In genomic region chr1:82405333-82405732, GRCh38 we compare ENCODE assay signal across 35 cellular contexts.
"Had no signal": no experiment of that assay in that cellular context is flagged by ENCODE, and none has a peak within 500 bp of the region (broad histone marks: within the 10 kb centered on the region; RNA-seq: fewer than 3 reads in every experiment).

No MANE protein-coding gene starts in this region.

- H3K4me1 ChIP-seq: ascending aorta had no signal

- H3K36me3 ChIP-seq: ascending aorta, cardiac muscle cell had no signal

- H3K9me3 Mint-ChIP-seq: activated B cell treated with CpG ODN at 0.5 μM for 24 hours; activated CD4-positive, alpha-beta memory T cell treated with anti-CD3 and anti-CD28 coated beads, Interleukin-2, amount 10 ng/mL, durations not matched to agents 7 days and 5 days; activated CD4-positive, alpha-beta T cell treated with anti-CD3 and anti-CD28 coated beads, Interleukin-2, amount 10 ng/mL, durations not matched to agents 7 days and 5 days; activated naive CD4-positive, alpha-beta T cell treated with anti-CD3 and anti-CD28 coated beads, Interleukin-2, amount 10 ng/mL, durations not matched to agents 7 days and 5 days; activated naive CD4-positive, alpha-beta T cell treated with anti-CD3 and anti-CD28 coated beads, Interleukin-2, amount 50 U/mL, for 24 hours; activated naive CD8-positive, alpha-beta T cell treated with anti-CD3 and anti-CD28 coated beads, Interleukin-2, amount 10 ng/mL, durations not matched to agents 7 days and 5 days; activated naive CD8-positive, alpha-beta T cell treated with anti-CD3 and anti-CD28 coated beads, Interleukin-2, amount 50 U/mL, for 24 hours; activated T-cell treated with anti-CD3 and anti-CD28 coated beads, Interleukin-2, amount 50 U/mL, for 24 hours; activated T-helper 2 cell treated with anti-CD3 and anti-CD28 coated beads, Interferon-gamma antibody, Interleukin-2, Interleukin-4, amounts not matched to agents 10 μg/mL and 5 μg/mL and 100 μg/mL, durations not matched to agents 14 hours and 24 hours and 36 hours; brain; T-helper 1 cell treated with Interleukin-12 subunit alpha and Interleukin-12 subunit beta and Interleukin-4 antibody, amounts not matched to agents 30 μg/mL and 1 μg/mL, for 36 hours; T-helper 2 cell treated with Interferon-gamma antibody and Interleukin-4, amounts not matched to agents 5 μg/mL and 100 μg/mL, for 36 hours had no signal

- H3K9me3 ChIP-seq: ascending aorta had no signal

- H3K27ac ChIP-seq: ascending aorta, cardiac muscle cell, VCaP had no signal

- H3K4me3 Mint-ChIP-seq: activated B cell treated with CpG ODN at 0.5 μM for 24 hours; activated CD4-positive, alpha-beta memory T cell treated with anti-CD3 and anti-CD28 coated beads, Interleukin-2, amount 10 ng/mL, durations not matched to agents 7 days and 5 days; activated CD4-positive, alpha-beta T cell treated with anti-CD3 and anti-CD28 coated beads, Interleukin-2, amount 10 ng/mL, durations not matched to agents 7 days and 5 days; activated CD8-positive, alpha-beta memory T cell treated with anti-CD3 and anti-CD28 coated beads, Interleukin-2, amount 10 ng/mL, durations not matched to agents 7 days and 5 days; activated CD8-positive, alpha-beta T cell treated with anti-CD3 and anti-CD28 coated beads, Interleukin-2, amount 10 ng/mL, durations not matched to agents 7 days and 5 days; activated naive CD4-positive, alpha-beta T cell treated with anti-CD3 and anti-CD28 coated beads, Interleukin-2, amount 10 ng/mL, durations not matched to agents 7 days and 5 days; activated naive CD4-positive, alpha-beta T cell treated with anti-CD3 and anti-CD28 coated beads, Interleukin-2, amount 50 U/mL, for 24 hours; activated naive CD8-positive, alpha-beta T cell; activated naive CD8-positive, alpha-beta T cell treated with anti-CD3 and anti-CD28 coated beads, Interleukin-2, amount 10 ng/mL, durations not matched to agents 7 days and 5 days; activated naive CD8-positive, alpha-beta T cell treated with anti-CD3 and anti-CD28 coated beads, Interleukin-2, amount 50 U/mL, for 24 hours; activated T-cell treated with anti-CD3 and anti-CD28 coated beads, Interleukin-2, amount 50 U/mL, for 24 hours; brain; central memory CD8-positive, alpha-beta T cell; T-helper 1 cell treated with Interleukin-12 subunit alpha and Interleukin-12 subunit beta and Interleukin-4 antibody, amounts not matched to agents 30 μg/mL and 1 μg/mL, for 36 hours; T-helper 2 cell treated with Interferon-gamma antibody and Interleukin-4, amounts not matched to agents 5 μg/mL and 100 μg/mL, for 36 hours had no signal

- DNase-seq: activated B cell treated with CpG ODN at 0.5 μM for 24 hours; activated CD4-positive, alpha-beta memory T cell treated with anti-CD3 and anti-CD28 coated beads, Interleukin-2, amount 10 ng/mL, durations not matched to agents 7 days and 5 days; activated CD4-positive, alpha-beta T cell treated with anti-CD3 and anti-CD28 coated beads for 4 hours; activated CD4-positive, alpha-beta T cell treated with anti-CD3 and anti-CD28 coated beads, Interleukin-2, amount 10 ng/mL, durations not matched to agents 7 days and 5 days; activated CD4-positive, alpha-beta T cell treated with anti-CD3 and anti-CD28 coated beads, Interleukin-2, amount 50 U/mL, for 48 hours; activated CD4-positive, CD25-positive, alpha-beta regulatory T cell treated with anti-CD3 and anti-CD28 coated beads, Interleukin-2, amount 50 U/mL, for 72 hours; activated CD8-positive, alpha-beta memory T cell treated with anti-CD3 and anti-CD28 coated beads for 24 hours; activated CD8-positive, alpha-beta memory T cell treated with anti-CD3 and anti-CD28 coated beads, Interleukin-2, amount 10 ng/mL, durations not matched to agents 7 days and 5 days; activated CD8-positive, alpha-beta memory T cell treated with anti-CD3 and anti-CD28 coated beads, Interleukin-2, amount 50 U/mL, for 48 hours; activated CD8-positive, alpha-beta T cell treated with anti-CD3 and anti-CD28 coated beads, Interleukin-2, amount 10 ng/mL, durations not matched to agents 7 days and 5 days; activated effector memory CD4-positive, alpha-beta T cell treated with Interleukin-2 at 50 U/mL for 16 hours; activated gamma-delta T cell; activated naive CD4-positive, alpha-beta T cell treated with anti-CD3 and anti-CD28 coated beads, Interleukin-2, amount 10 ng/mL, durations not matched to agents 7 days and 5 days; activated naive CD4-positive, alpha-beta T cell treated with Interleukin-2 at 50 U/mL for 16 hours; activated naive CD8-positive, alpha-beta T cell treated with anti-CD3 and anti-CD28 coated beads, Interleukin-2, amount 10 ng/mL, durations not matched to agents 7 days and 5 days; activated naive CD8-positive, alpha-beta T cell treated with anti-CD3 and anti-CD28 coated beads, Interleukin-2, amount 50 U/mL, for 24 hours; activated T-cell treated with anti-CD3 and anti-CD28 coated beads, Interleukin-2, amount 50 U/mL, for 24 hours; activated T-cell treated with anti-CD3 and anti-CD28 coated beads, Interleukin-2, amount 50 U/mL, for 48 hours; amygdala; anterior cingulate cortex; caudate nucleus; cerebellar nuclear complex; T-helper 1 cell; T-helper 2 cell; T-helper 9 cell had no signal

- H3K4me3 ChIP-seq: ascending aorta, cardiac muscle cell had no signal

- H3K27ac Mint-ChIP-seq: activated B cell treated with CpG ODN at 0.5 μM for 24 hours; activated CD4-positive, alpha-beta memory T cell treated with anti-CD3 and anti-CD28 coated beads, Interleukin-2, amount 10 ng/mL, durations not matched to agents 7 days and 5 days; activated CD4-positive, alpha-beta T cell treated with anti-CD3 and anti-CD28 coated beads, Interleukin-2, amount 10 ng/mL, durations not matched to agents 7 days and 5 days; activated CD8-positive, alpha-beta memory T cell treated with anti-CD3 and anti-CD28 coated beads, Interleukin-2, amount 10 ng/mL, durations not matched to agents 7 days and 5 days; activated CD8-positive, alpha-beta T cell treated with anti-CD3 and anti-CD28 coated beads, Interleukin-2, amount 10 ng/mL, durations not matched to agents 7 days and 5 days; activated naive CD4-positive, alpha-beta T cell treated with anti-CD3 and anti-CD28 coated beads, Interleukin-2, amount 10 ng/mL, durations not matched to agents 7 days and 5 days; activated naive CD4-positive, alpha-beta T cell treated with anti-CD3 and anti-CD28 coated beads, Interleukin-2, amount 50 U/mL, for 24 hours; activated naive CD8-positive, alpha-beta T cell; activated naive CD8-positive, alpha-beta T cell treated with anti-CD3 and anti-CD28 coated beads, Interleukin-2, amount 10 ng/mL, durations not matched to agents 7 days and 5 days; activated naive CD8-positive, alpha-beta T cell treated with anti-CD3 and anti-CD28 coated beads, Interleukin-2, amount 50 U/mL, for 24 hours; activated T-cell treated with anti-CD3 and anti-CD28 coated beads, Interleukin-2, amount 50 U/mL, for 24 hours; activated T-helper 2 cell treated with anti-CD3 and anti-CD28 coated beads, Interferon-gamma antibody, Interleukin-2, Interleukin-4, amounts not matched to agents 10 μg/mL and 5 μg/mL and 100 μg/mL, durations not matched to agents 14 hours and 24 hours and 36 hours; brain; T-helper 1 cell treated with Interleukin-12 subunit alpha and Interleukin-12 subunit beta and Interleukin-4 antibody, amounts not matched to agents 30 μg/mL and 1 μg/mL, for 36 hours; T-helper 2 cell treated with Interferon-gamma antibody and Interleukin-4, amounts not matched to agents 5 μg/mL and 100 μg/mL, for 36 hours had no signal

- H3K36me3 Mint-ChIP-seq: activated CD8-positive, alpha-beta memory T cell treated with anti-CD3 and anti-CD28 coated beads, Interleukin-2, amount 10 ng/mL, durations not matched to agents 7 days and 5 days; activated naive CD4-positive, alpha-beta T cell treated with anti-CD3 and anti-CD28 coated beads, Interleukin-2, amount 10 ng/mL, durations not matched to agents 7 days and 5 days; activated naive CD4-positive, alpha-beta T cell treated with anti-CD3 and anti-CD28 coated beads, Interleukin-2, amount 50 U/mL, for 24 hours; activated naive CD8-positive, alpha-beta T cell; activated naive CD8-positive, alpha-beta T cell treated with anti-CD3 and anti-CD28 coated beads, Interleukin-2, amount 10 ng/mL, durations not matched to agents 7 days and 5 days; brain had no signal

- ATAC-seq: activated CD8-positive, alpha-beta memory T cell treated with anti-CD3 and anti-CD28 coated beads, Interleukin-2, amount 10 ng/mL, durations not matched to agents 7 days and 5 days; activated CD8-positive, alpha-beta T cell treated with anti-CD3 and anti-CD28 coated beads, Interleukin-2, amount 10 ng/mL, durations not matched to agents 7 days and 5 days; activated naive CD8-positive, alpha-beta T cell treated with anti-CD3 and anti-CD28 coated beads, Interleukin-2, amount 50 U/mL, for 24 hours had no signal

- H3K4me1 Mint-ChIP-seq: activated B cell treated with CpG ODN at 0.5 μM for 24 hours; activated CD4-positive, alpha-beta memory T cell treated with anti-CD3 and anti-CD28 coated beads, Interleukin-2, amount 10 ng/mL, durations not matched to agents 7 days and 5 days; activated CD4-positive, alpha-beta T cell treated with anti-CD3 and anti-CD28 coated beads, Interleukin-2, amount 10 ng/mL, durations not matched to agents 7 days and 5 days; activated CD8-positive, alpha-beta memory T cell treated with anti-CD3 and anti-CD28 coated beads, Interleukin-2, amount 10 ng/mL, durations not matched to agents 7 days and 5 days; activated naive CD4-positive, alpha-beta T cell treated with anti-CD3 and anti-CD28 coated beads, Interleukin-2, amount 10 ng/mL, durations not matched to agents 7 days and 5 days; activated naive CD4-positive, alpha-beta T cell treated with anti-CD3 and anti-CD28 coated beads, Interleukin-2, amount 50 U/mL, for 24 hours; activated naive CD8-positive, alpha-beta T cell treated with anti-CD3 and anti-CD28 coated beads, Interleukin-2, amount 10 ng/mL, durations not matched to agents 7 days and 5 days; activated naive CD8-positive, alpha-beta T cell treated with anti-CD3 and anti-CD28 coated beads, Interleukin-2, amount 50 U/mL, for 24 hours; brain; central memory CD8-positive, alpha-beta T cell had no signal

- H3K27me3 ChIP-seq: ascending aorta, cardiac muscle cell had no signal

- H3K27me3 Mint-ChIP-seq: activated B cell treated with CpG ODN at 0.5 μM for 24 hours; activated CD4-positive, alpha-beta memory T cell treated with anti-CD3 and anti-CD28 coated beads, Interleukin-2, amount 10 ng/mL, durations not matched to agents 7 days and 5 days; activated CD4-positive, alpha-beta T cell treated with anti-CD3 and anti-CD28 coated beads, Interleukin-2, amount 10 ng/mL, durations not matched to agents 7 days and 5 days; activated CD8-positive, alpha-beta memory T cell treated with anti-CD3 and anti-CD28 coated beads, Interleukin-2, amount 10 ng/mL, durations not matched to agents 7 days and 5 days; activated naive CD4-positive, alpha-beta T cell treated with anti-CD3 and anti-CD28 coated beads, Interleukin-2, amount 10 ng/mL, durations not matched to agents 7 days and 5 days; activated naive CD4-positive, alpha-beta T cell treated with anti-CD3 and anti-CD28 coated beads, Interleukin-2, amount 50 U/mL, for 24 hours; activated naive CD8-positive, alpha-beta T cell; activated naive CD8-positive, alpha-beta T cell treated with anti-CD3 and anti-CD28 coated beads, Interleukin-2, amount 10 ng/mL, durations not matched to agents 7 days and 5 days; activated naive CD8-positive, alpha-beta T cell treated with anti-CD3 and anti-CD28 coated beads, Interleukin-2, amount 50 U/mL, for 24 hours; activated T-cell treated with anti-CD3 and anti-CD28 coated beads, Interleukin-2, amount 50 U/mL, for 24 hours; brain; central memory CD8-positive, alpha-beta T cell had no signal
